In genomic region chr19:51142119-51142518, GRCh38 we compare ENCODE assay signal across 1 cellular context.
TF ChIP-seq lines count a peak whose summit lies in the region.

Gene SIGLEC7 (plus strand): TSS chr19:51142301. CDS start chr19:51142370, 69 bp downstream.

TF ChIP-seq in GM23338, 12 proteins besides CTCF, POLR2A, EP300 and RAD21 (continued from another document):
- TF ChIP-seq, protein P1, sequence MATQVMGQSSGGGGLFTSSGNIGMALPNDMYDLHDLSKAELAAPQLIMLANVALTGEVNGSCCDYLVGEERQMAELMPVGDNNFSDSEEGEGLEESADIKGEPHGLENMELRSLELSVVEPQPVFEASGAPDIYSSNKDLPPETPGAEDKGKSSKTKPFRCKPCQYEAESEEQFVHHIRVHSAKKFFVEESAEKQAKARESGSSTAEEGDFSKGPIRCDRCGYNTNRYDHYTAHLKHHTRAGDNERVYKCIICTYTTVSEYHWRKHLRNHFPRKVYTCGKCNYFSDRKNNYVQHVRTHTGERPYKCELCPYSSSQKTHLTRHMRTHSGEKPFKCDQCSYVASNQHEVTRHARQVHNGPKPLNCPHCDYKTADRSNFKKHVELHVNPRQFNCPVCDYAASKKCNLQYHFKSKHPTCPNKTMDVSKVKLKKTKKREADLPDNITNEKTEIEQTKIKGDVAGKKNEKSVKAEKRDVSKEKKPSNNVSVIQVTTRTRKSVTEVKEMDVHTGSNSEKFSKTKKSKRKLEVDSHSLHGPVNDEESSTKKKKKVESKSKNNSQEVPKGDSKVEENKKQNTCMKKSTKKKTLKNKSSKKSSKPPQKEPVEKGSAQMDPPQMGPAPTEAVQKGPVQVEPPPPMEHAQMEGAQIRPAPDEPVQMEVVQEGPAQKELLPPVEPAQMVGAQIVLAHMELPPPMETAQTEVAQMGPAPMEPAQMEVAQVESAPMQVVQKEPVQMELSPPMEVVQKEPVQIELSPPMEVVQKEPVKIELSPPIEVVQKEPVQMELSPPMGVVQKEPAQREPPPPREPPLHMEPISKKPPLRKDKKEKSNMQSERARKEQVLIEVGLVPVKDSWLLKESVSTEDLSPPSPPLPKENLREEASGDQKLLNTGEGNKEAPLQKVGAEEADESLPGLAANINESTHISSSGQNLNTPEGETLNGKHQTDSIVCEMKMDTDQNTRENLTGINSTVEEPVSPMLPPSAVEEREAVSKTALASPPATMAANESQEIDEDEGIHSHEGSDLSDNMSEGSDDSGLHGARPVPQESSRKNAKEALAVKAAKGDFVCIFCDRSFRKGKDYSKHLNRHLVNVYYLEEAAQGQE (IDR thresholded peaks at IDR 0.05; ENCODE audit: unreplicated experiment): no peak
- TF ChIP-seq CREB1 (CRISPR knock-in tag; IDR thresholded peaks at IDR 0.05; ENCODE audit: low read depth) (no peak), JUNB (IDR thresholded peaks at IDR 0.05; ENCODE audit: unreplicated experiment) (no peak), ZNF331 (CRISPR knock-in tag; IDR thresholded peaks at IDR 0.05; ENCODE audit: low read depth) (no peak), ZNF462 (CRISPR knock-in tag; IDR thresholded peaks at IDR 0.05) (no peak), POLR2AphosphoS5 (IDR thresholded peaks at IDR 0.05; ENCODE audit: low read depth) (no peak), EZH2 (IDR thresholded peaks at IDR 0.05; ENCODE audit: low read depth, unreplicated experiment) (no peak), ETS1 (IDR thresholded peaks at IDR 0.05) (no peak)
